Comparison of ENCODE assay signal across 8 cellular contexts in genomic region chr11:72812604-72812967, GRCh38. TPM values are rescaled to one million over a fixed set of nuclear protein-coding genes. Genes with fewer than 3 reads are reported as not detected.
DNase-seq lines count a peak whose midpoint lies in the region; ATAC-seq, FAIRE-seq and TF ChIP-seq lines count a peak whose summit lies in the region.

No MANE protein-coding gene starts in this region.

- H3K4me3 Mint-ChIP-seq in stimulated activated effector memory CD8-positive, alpha-beta T cell treated with anti-CD3 and anti-CD28 coated beads, Interleukin-12 subunit alpha, Interleukin-12 subunit beta, amount 100 ng/mL, for 72 hours, result peak overlapping the region; percentile 98

- no peaks in the 10 kb centered on the region for H3K9me3 ChIP-seq in A673 (ENCODE audit: low read depth, low read length, poor library complexity, severe bottlenecking)
- no peaks in the 10 kb centered on the region for H3K9me3 ChIP-seq in HCT116 (ENCODE audit: control insufficient read depth in 1 of 2, insufficient read depth in 1 of 2, low read depth in 1 of 2, low read length in 2 of 2)

- CTCF ChIA-PET in A673 (lab: Charles Lee), result interaction anchor here (1.6 to 1.7 kb wide), 3 partner anchors 19 to 348 kb away, joined by 4 to 9 read pairs (median 6); partner anchors contain the start of gene STARD10
- CTCF ChIA-PET in HCT116 (lab: Charles Lee), result interaction anchor here (0.8 to 2.8 kb wide), 10 partner anchors 9 to 424 kb away, joined by 3 to 27 read pairs (median 4); no protein-coding TSS in a partner anchor

- DNase-seq in A673 (ENCODE audit: low spot score) (no peak), HCT116 (ENCODE audit: low read depth, low spot score) (no peak), RCC 7860 (ENCODE audit: low spot score) (peak; percentile 59), SKM-1 (lab: John Stamatoyannopoulos, UW; ENCODE audit: unreplicated experiment) (no peak)
- no peak for DNase-seq in stimulated activated effector memory CD8-positive, alpha-beta T cell treated with anti-CD3 and anti-CD28 coated beads, Interleukin-12 subunit alpha, Interleukin-12 subunit beta, amount 100 ng/mL, for 72 hours (ENCODE audit: low spot score in 2 of 2)
- no peak for DNase-seq in effector CD4-positive, alpha-beta T cell

- TF ChIP-seq POLR2A in HCT116 (IDR thresholded peaks at IDR 0.05; ENCODE audit: borderline replicate concordance, extremely low read depth, insufficient read depth, insufficient read length), result no peak

- ATAC-seq in HCT116 (peak; percentile 16), esophagus mucosa (peak; percentile 0), HG03159 (IDR thresholded peaks at IDR 0.05; ENCODE audit: unreplicated experiment) (no peak)
- ATAC-seq in stimulated activated effector memory CD8-positive, alpha-beta T cell treated with anti-CD3 and anti-CD28 coated beads, Interleukin-12 subunit alpha, Interleukin-12 subunit beta, amount 100 ng/mL, for 72 hours, result no peak

- no peaks in the 10 kb centered on the region for H3K9me3 Mint-ChIP-seq in stimulated activated effector memory CD8-positive, alpha-beta T cell treated with anti-CD3 and anti-CD28 coated beads, Interleukin-12 subunit alpha, Interleukin-12 subunit beta, amount 100 ng/mL, for 72 hours

- FAIRE-seq in RCC 7860 (lab: Jason Lieb, UNC), result no peak

- peak overlapping the region; percentile 100 for H3K4me2 ChIP-seq in HCT116 (ENCODE audit: low read length)

- H3K4me1 ChIP-seq in A673 (ENCODE audit: insufficient read depth, low read length, poor library complexity, severe bottlenecking), result peaks cover 14% of the 10 kb centered on the region
- H3K4me1 ChIP-seq in HCT116 (ENCODE audit: control insufficient read depth in 1 of 2, insufficient read depth in 2 of 2, low read length in 2 of 2), result peaks cover 9 to 38% of the 10 kb centered on the region in 2 experiments; a peak in 3 of 4 replicates

- peaks cover 53% of the 10 kb centered on the region for H3K4me1 Mint-ChIP-seq in stimulated activated effector memory CD8-positive, alpha-beta T cell treated with anti-CD3 and anti-CD28 coated beads, Interleukin-12 subunit alpha, Interleukin-12 subunit beta, amount 100 ng/mL, for 72 hours

- intact Hi-C loops in A673 (cut with micrococcal nuclease; ENCODE audit: unreplicated experiment) (no loop called here), HCT116 (cut with micrococcal nuclease) (no loop called here)

- peak overlapping the region; percentile 100 for H3K27ac Mint-ChIP-seq in stimulated activated effector memory CD8-positive, alpha-beta T cell treated with anti-CD3 and anti-CD28 coated beads, Interleukin-12 subunit alpha, Interleukin-12 subunit beta, amount 100 ng/mL, for 72 hours

- no TSS peak for BruUV-seq in A673 (replicated peaks; lab: Mats Ljungman, UMichigan)
- BruUV-seq in HCT116 (replicated peaks; lab: Mats Ljungman, UMichigan), result no TSS peak

- POLR2A ChIA-PET in A673 (lab: Charles Lee; ENCODE audit: low non-redundant PET), result no interaction called here
- POLR2A ChIA-PET in HCT116 (lab: Charles Lee), result interaction anchor here (0.9 to 1.4 kb wide), 2 partner anchors 19 to 341 kb away, joined by 3 to 10 read pairs; partner anchors contain the start of gene STARD10

- RAD21 ChIA-PET in HCT116 (lab: Charles Lee; ENCODE audit: low non-redundant PET in 1 of 2, low total read pairs in 2 of 2, uncharacterized antibody in 2 of 2, unreplicated experiment in 2 of 2), result interaction anchor here in 1 of 2 experiments (1.4 kb wide), 1 partner anchor 88 kb away, joined by 5 read pairs; no protein-coding TSS in a partner anchor

- peak overlapping the region; percentile 75 for H3K4me3 ChIP-seq in A673 (ENCODE audit: low read depth, low read length, poor library complexity, severe bottlenecking)
- peak overlapping the region; percentile 85 to 95 for H3K4me3 ChIP-seq in HCT116 (replicated peaks in 1 of 2; ENCODE audit: low read depth in 1 of 2, low read length in 2 of 2)

- peaks cover 27% of the 10 kb centered on the region for H3K79me2 ChIP-seq in HCT116 (ENCODE audit: insufficient read depth, low read length)

- TF ChIP-seq CTCF in A673 (conservative IDR thresholded peaks at IDR 0.05; ENCODE audit: low read depth, low read length) (no peak), HCT116 (IDR thresholded peaks at IDR 0.05 in 2 of 3, conservative IDR thresholded peaks at IDR 0.05 in 1 of 3; ENCODE audit: borderline replicate concordance in 1 of 3, insufficient read depth in 1 of 3, low read depth in 2 of 3, low read length in 2 of 3) (no peak)

- peaks cover 93% of the 10 kb centered on the region for H3K36me3 Mint-ChIP-seq in stimulated activated effector memory CD8-positive, alpha-beta T cell treated with anti-CD3 and anti-CD28 coated beads, Interleukin-12 subunit alpha, Interleukin-12 subunit beta, amount 100 ng/mL, for 72 hours

- H3K27me3 ChIP-seq in A673 (replicated peaks; ENCODE audit: insufficient read depth, low read depth, low read length, poor library complexity), result no peaks in the 10 kb centered on the region
- no peaks in the 10 kb centered on the region for H3K27me3 ChIP-seq in HCT116 (ENCODE audit: insufficient read depth, low read length)

- H4K20me1 ChIP-seq in HCT116 (ENCODE audit: insufficient read depth), result no peaks in the 10 kb centered on the region

- H3K36me3 ChIP-seq in A673 (ENCODE audit: insufficient read depth, low read length, poor library complexity, severe bottlenecking), result peaks cover 2% of the 10 kb centered on the region
- peaks cover 0 to 9% of the 10 kb centered on the region in 2 experiments; a peak in 1 of 4 replicates for H3K36me3 ChIP-seq in HCT116 (ENCODE audit: control insufficient read depth in 1 of 2, insufficient read depth in 2 of 2, low read length in 2 of 2)

- H3K9ac ChIP-seq in HCT116 (ENCODE audit: low read length), result peak overlapping the region; percentile 93

- no peak overlapping the region for H2AFZ ChIP-seq in HCT116 (ENCODE audit: low read depth, low read length, poor library complexity, severe bottlenecking)

- no peaks in the 10 kb centered on the region for H3K9me2 ChIP-seq in HCT116 (ENCODE audit: insufficient read depth)

- TF ChIP-seq RAD21 in HCT116 (IDR thresholded peaks at IDR 0.05; ENCODE audit: low read depth), result no peak

- H3K27ac ChIP-seq in A673 (ENCODE audit: low read depth, low read length, poor library complexity, severe bottlenecking) (no peak overlapping the region), HCT116 (ENCODE audit: low read depth, low read length) (peak overlapping the region; percentile 97)

TF ChIP-seq in HCT116, 20 proteins besides CTCF, POLR2A, EP300 and RAD21:
- TF ChIP-seq FOSL1 (IDR thresholded peaks at IDR 0.05; ENCODE audit: low read depth) (no peak), EZH2 (IDR thresholded peaks at IDR 0.05) (no peak), SIN3A (IDR thresholded peaks at IDR 0.05; ENCODE audit: low read depth) (no peak), REST (IDR thresholded peaks at IDR 0.05; ENCODE audit: low read depth) (no peak), EZH2phosphoT487 (IDR thresholded peaks at IDR 0.05; ENCODE audit: borderline replicate concordance) (no peak), YY1 (IDR thresholded peaks at IDR 0.05; ENCODE audit: extremely low read depth, insufficient replicate concordance, low read depth, low read length) (no peak), ATF3 (IDR thresholded peaks at IDR 0.05) (no peak), ELF1 (IDR thresholded peaks at IDR 0.05; ENCODE audit: borderline replicate concordance, low read depth) (no peak), TCF7L2 (IDR thresholded peaks at IDR 0.05; ENCODE audit: borderline replicate concordance, extremely low read depth, insufficient read depth, insufficient read length) (no peak)
TF ChIP-seq in HCT116: peak in this region for 0.

RNA-seq across cellular contexts. Expression of gene ATG16L2, which starts 1.6 kb away (rescaled TPM):
- total RNA-seq in A673 (2021) (8.6 and 11.7 TPM in 2 replicates), HCT116 (2021; ENCODE audit: unreplicated experiment) (15.2 TPM), esophagus mucosa (16.1 TPM)
- 13.9 and 15.4 TPM in 2 replicates for polyA plus RNA-seq in HCT116 (2012)

RNA-seq across cellular contexts. Expression of gene STARD10, which starts 18.7 kb away (rescaled TPM):
- total RNA-seq in A673 (2021) (16.9 and 18.3 TPM in 2 replicates), HCT116 (2021; ENCODE audit: unreplicated experiment) (58.4 TPM), esophagus mucosa (68.8 TPM)
- polyA plus RNA-seq in HCT116 (2012), result 95.0 and 105 TPM in 2 replicates

Comparison
In these comparisons a context has a peak if more than half of its experiments do, and no peak if none do; other contexts are left out.
1. ATAC-seq: peak in HCT116 (single experiment) and esophagus mucosa (single experiment); none in stimulated activated effector memory CD8-positive, alpha-beta T cell treated with anti-CD3 and anti-CD28 coated beads, Interleukin-12 subunit alpha, Interleukin-12 subunit beta, amount 100 ng/mL, for 72 hours (single experiment) and HG03159 (single experiment).